9 cellular contexts compared by ENCODE assay signal in the genomic region with DNA sequence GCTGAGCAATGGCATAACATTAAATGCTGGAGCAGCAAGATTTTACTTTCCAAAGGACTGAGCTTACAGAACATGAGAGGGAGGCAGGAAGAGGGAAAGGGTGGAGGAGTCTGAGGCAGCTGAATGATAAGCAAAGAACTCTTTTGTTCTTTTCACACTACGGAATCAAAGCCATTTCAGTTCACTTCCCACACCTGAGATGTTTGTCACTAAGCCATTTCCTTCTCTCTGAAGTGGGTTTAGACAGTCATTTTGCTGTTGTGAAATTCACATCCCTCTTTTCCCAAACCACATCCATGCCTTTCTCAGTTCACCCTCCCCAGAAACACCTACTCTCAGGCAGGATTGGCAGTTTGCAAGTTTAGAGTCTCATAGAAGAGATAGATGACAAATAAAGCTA.
A peak's percentile ranks its signal among the peaks of the same experiment; 100 is the strongest.
DNase-seq lines count a peak whose midpoint lies in the region; ATAC-seq and TF ChIP-seq lines count a peak whose summit lies in the region.
"Had no signal": no experiment of that assay in that cellular context is flagged by ENCODE, and none has a peak within 500 bp of the region (broad histone marks: within the 10 kb centered on the region; RNA-seq: fewer than 3 reads in every experiment).

No MANE protein-coding gene starts in this region.

- peaks cover 32 to 48% (median 42%) of the 10 kb centered on the region in 4 donors for H3K4me1 Mint-ChIP-seq in CD4-positive, alpha-beta memory T cell
- H3K4me1 Mint-ChIP-seq in MCF 10A (ENCODE audit: insufficient read depth, unreplicated experiment): peaks cover 27% of the 10 kb centered on the region

- peaks cover 42% of the 10 kb centered on the region for H3K4me1 ChIP-seq in CD4-positive, alpha-beta memory T cell (ENCODE audit: insufficient read depth, low read length)
- peaks cover 39% of the 10 kb centered on the region for H3K4me1 ChIP-seq in HUES64 (ENCODE audit: insufficient read depth, low read length)

- H3K27ac Mint-ChIP-seq in CD4-positive, alpha-beta memory T cell: peak overlapping the region; percentile 6 to 84 (median 51)
- peak overlapping the region; percentile 67 for H3K27ac Mint-ChIP-seq in MCF 10A (ENCODE audit: low read depth, unreplicated experiment)

- no TSS peak for BruUV-seq in MCF 10A (replicated peaks; lab: Mats Ljungman, UMichigan)

- H3K36me3 Mint-ChIP-seq in CD4-positive, alpha-beta memory T cell: peaks cover 0 to 7% of the 10 kb centered on the region in 2 donors
- no peaks in the 10 kb centered on the region for H3K36me3 Mint-ChIP-seq in MCF 10A (ENCODE audit: insufficient read depth, unreplicated experiment)

- H3K9ac ChIP-seq in HUES64 (ENCODE audit: low read depth, low read length): 0 out of 2 replicates have a peak overlapping the region, but pooled peaks have one; percentile 27

- no peak for ATAC-seq in GM18520 (IDR thresholded peaks at IDR 0.05; ENCODE audit: unreplicated experiment)

- 20% methylated on average over 1 of the region's 1 CpG for WGBS in HUES64

- H3K27me3 ChIP-seq in CD4-positive, alpha-beta memory T cell (ENCODE audit: insufficient read depth, low read length): no peaks in the 10 kb centered on the region
- no peaks in the 10 kb centered on the region for H3K27me3 ChIP-seq in HUES64 (ENCODE audit: insufficient read depth, low read length)

- no peak overlapping the region for H3K4me3 ChIP-seq in CD4-positive, alpha-beta memory T cell (ENCODE audit: low read length in 2 of 2)
- H3K4me3 ChIP-seq in HUES64 (ENCODE audit: low read length): no peak overlapping the region

- no peaks in the 10 kb centered on the region for H3K27me3 Mint-ChIP-seq in CD4-positive, alpha-beta memory T cell
- no peaks in the 10 kb centered on the region for H3K27me3 Mint-ChIP-seq in MCF 10A (ENCODE audit: insufficient read depth, unreplicated experiment)

- H3K9me3 Mint-ChIP-seq in CD4-positive, alpha-beta memory T cell: peaks cover 2 to 20% (median 13%) of the 10 kb centered on the region in 8 donors
- peaks cover 12% of the 10 kb centered on the region for H3K9me3 Mint-ChIP-seq in MCF 10A (ENCODE audit: unreplicated experiment)

- H3K9me3 ChIP-seq in CD4-positive, alpha-beta memory T cell (ENCODE audit: control insufficient read depth in 1 of 2, low read length in 2 of 2): no peaks in the 10 kb centered on the region
- peaks cover 17% of the 10 kb centered on the region for H3K9me3 ChIP-seq in HUES64 (ENCODE audit: insufficient read depth, low read depth, low read length)

- no peaks in the 10 kb centered on the region for H3K36me3 ChIP-seq in CD4-positive, alpha-beta memory T cell (ENCODE audit: insufficient read depth, low read length)
- H3K36me3 ChIP-seq in HUES64 (ENCODE audit: insufficient read depth, low read length): no peaks in the 10 kb centered on the region

- peak in 3 of 5 donors; percentile 14 to 23 (median 16) for DNase-seq in CD4-positive, alpha-beta memory T cell
- DNase-seq in MCF 10A (ENCODE audit: unreplicated experiment) (peak; percentile 7), myocyte (ENCODE audit: low read depth) (peak; percentile 31), HT-29 (ENCODE audit: low spot score) (no peak), cardiac septum (ENCODE audit: low spot score) (no peak), T-helper 9 cell (no peak)
- DNase-seq: T-helper 2 cell had no signal

- CTCF ChIA-PET in CD4-positive, alpha-beta memory T cell (lab: Charles Lee; ENCODE audit: partially characterized antibody): interaction anchor here (1.2 to 1.6 kb wide), 5 partner anchors 33 to 857 kb away, joined by 3 to 8 read pairs (median 4); no protein-coding TSS in a partner anchor
- CTCF ChIA-PET in MCF 10A (lab: Yijun Ruan, JAX): interaction anchor here (0.6 to 2.5 kb wide), 5 partner anchors 15 to 123 kb away, joined by 3 to 9 read pairs (median 3); no protein-coding TSS in a partner anchor

- intact Hi-C loops in CD4-positive, alpha-beta memory T cell (cut with micrococcal nuclease): loop anchor here (1.0 to 5.0 kb wide), 3 partner anchors 413 to 1443 kb away; no protein-coding TSS in a partner anchor
- intact Hi-C loops in MCF 10A (cut with micrococcal nuclease): loop anchor here (5.0 kb wide), 1 partner anchor 858 kb away; no protein-coding TSS in a partner anchor
- intact Hi-C loops in cardiac septum (cut with DNase I): no loop called here

- H3K4me3 Mint-ChIP-seq in CD4-positive, alpha-beta memory T cell: peak overlapping the region in 7 of 8 donors; percentile 23 to 84 (median 63)
- H3K4me3 Mint-ChIP-seq in MCF 10A (ENCODE audit: unreplicated experiment): no peak overlapping the region

- POLR2A ChIA-PET in CD4-positive, alpha-beta memory T cell (lab: Charles Lee; ENCODE audit: partially characterized antibody): no interaction called here
- POLR2A ChIA-PET in MCF 10A (lab: Yijun Ruan, JAX): interaction anchor here (0.6 to 1.5 kb wide), 5 partner anchors 18 to 1175 kb away, joined by 3 to 4 read pairs (median 3); no protein-coding TSS in a partner anchor

- TF ChIP-seq CTCF in MCF 10A (IDR thresholded peaks at IDR 0.05; ENCODE audit: unreplicated experiment): no peak

- no peak overlapping the region for H3K27ac ChIP-seq in CD4-positive, alpha-beta memory T cell (ENCODE audit: low read depth, low read length)
- peak overlapping the region; percentile 67 for H3K27ac ChIP-seq in HUES64 (ENCODE audit: low read depth, low read length)

Comparison
In these comparisons a context has a peak if more than half of its experiments do, and no peak if none do; other contexts are left out.
1. DNase-seq: peak in CD4-positive, alpha-beta memory T cell (3 of 5), MCF 10A (single experiment) and myocyte (single experiment); none in HT-29 (single experiment), cardiac septum (single experiment) and T-helper 9 cell (single experiment).